ENCODE assay signal across 16 cellular contexts in genomic region chr12:49260165-49260564, GRCh38. TPM values are rescaled to one million over a fixed set of nuclear protein-coding genes. Genes with fewer than 3 reads are reported as not detected.
DNase-seq lines count a peak whose midpoint lies in the region; ATAC-seq and TF ChIP-seq lines count a peak whose summit lies in the region.
"Had no signal": no experiment of that assay in that cellular context is flagged by ENCODE, and none has a peak within 500 bp of the region (broad histone marks: within the 10 kb centered on the region; RNA-seq: fewer than 3 reads in every experiment).

No MANE protein-coding gene starts in this region.

- WGBS in body of pancreas, 2 donors = 67 to 79% methylated on average over 3 of the region's 3 CpGs
- 49 to 59% (median 53%) methylated on average over 3 of the region's 3 CpGs for WGBS in heart left ventricle, 4 donors

- no peaks in the 10 kb centered on the region for H4K20me1 ChIP-seq in PC-3 (ENCODE audit: low read length)

- peak overlapping the region; percentile 67 for H3K27ac Mint-ChIP-seq in dendritic cell treated with granulocyte-macrophage colony-stimulating factor and Interleukin-4, amounts not matched to agents 40 ng/mL and 50 ng/mL, for 4 days
- peak overlapping the region; percentile 81 for H3K27ac Mint-ChIP-seq in mesothelial cell of epicardium
- H3K27ac Mint-ChIP-seq: activated CD4-positive, alpha-beta memory T cell treated with anti-CD3 and anti-CD28 coated beads for 36 hours; T-cell had no signal

- H3K4me3 ChIP-seq in PC-3 (ENCODE audit: low read length) = peak overlapping the region; percentile 20
- no peak overlapping the region for H3K4me3 ChIP-seq in body of pancreas
- no peak overlapping the region for H3K4me3 ChIP-seq in heart left ventricle
- H3K4me3 ChIP-seq: dorsolateral prefrontal cortex had no signal

- BruUV-seq in PC-3 (replicated peaks; lab: Mats Ljungman, UMichigan) = no TSS peak

- POLR2A ChIA-PET in PC-3 (lab: Charles Lee; ENCODE audit: unreplicated experiment) = interaction anchor here (0.6 kb wide), 1 partner anchor 317 kb away, joined by 3 read pairs; no protein-coding TSS in a partner anchor

- no peaks in the 10 kb centered on the region for H3F3A ChIP-seq in PC-3 (ENCODE audit: low read length, unreplicated experiment)

- H3K4me1 ChIP-seq in PC-3 (ENCODE audit: insufficient read depth, low read length) (peaks cover 39% of the 10 kb centered on the region), body of pancreas (peaks cover 9% of the 10 kb centered on the region), heart left ventricle (peaks cover 0 to 49% (median 5%) of the 10 kb centered on the region in 12 donors)

- H3K27me3 ChIP-seq in PC-3 (ENCODE audit: low read length) (no peaks in the 10 kb centered on the region), body of pancreas (no peaks in the 10 kb centered on the region), heart left ventricle (no peaks in the 10 kb centered on the region)

- CTCF ChIA-PET in PC-3 (lab: Charles Lee) = interaction anchor here (0.9 to 1.3 kb wide), 2 partner anchors 25 to 128 kb away, joined by 3 to 10 read pairs; no protein-coding TSS in a partner anchor

- no peak overlapping the region for H2AFZ ChIP-seq in PC-3 (ENCODE audit: low read length)

- peaks cover 46% of the 10 kb centered on the region for H3K4me1 Mint-ChIP-seq in dendritic cell treated with granulocyte-macrophage colony-stimulating factor and Interleukin-4, amounts not matched to agents 40 ng/mL and 50 ng/mL, for 4 days (ENCODE audit: low read depth)
- peaks cover 15% of the 10 kb centered on the region for H3K4me1 Mint-ChIP-seq in mesothelial cell of epicardium

- H3K79me2 ChIP-seq in PC-3 (ENCODE audit: low read length) = peaks cover 36% of the 10 kb centered on the region

- H3K36me3 Mint-ChIP-seq in dendritic cell treated with granulocyte-macrophage colony-stimulating factor and Interleukin-4, amounts not matched to agents 40 ng/mL and 50 ng/mL, for 4 days (ENCODE audit: low read depth) = peaks cover 13% of the 10 kb centered on the region
- H3K36me3 Mint-ChIP-seq in mesothelial cell of epicardium = no peaks in the 10 kb centered on the region
- H3K36me3 Mint-ChIP-seq: T-cell had no signal

- TF ChIP-seq POLR2A in body of pancreas (IDR thresholded peaks at IDR 0.05) (no peak), heart left ventricle (IDR thresholded peaks at IDR 0.05) (no peak)

- no peaks in the 10 kb centered on the region for H3K27me3 Mint-ChIP-seq in dendritic cell treated with granulocyte-macrophage colony-stimulating factor and Interleukin-4, amounts not matched to agents 40 ng/mL and 50 ng/mL, for 4 days
- H3K27me3 Mint-ChIP-seq in mesothelial cell of epicardium (ENCODE audit: low read depth) = no peaks in the 10 kb centered on the region
- H3K27me3 Mint-ChIP-seq: activated CD4-positive, alpha-beta memory T cell treated with anti-CD3 and anti-CD28 coated beads for 36 hours; T-cell had no signal

- H3K9me3 ChIP-seq in PC-3 (ENCODE audit: low read length) = no peaks in the 10 kb centered on the region
- no peaks in the 10 kb centered on the region for H3K9me3 ChIP-seq in body of pancreas
- H3K9me3 ChIP-seq in heart left ventricle = no peaks in the 10 kb centered on the region

- in situ Hi-C loops in ACHN (cut with HindIII; ENCODE audit: low pct_ligation_motif_present, low pct_unique_long_range_greater_than_20kb, low sequenced_read_pairs) = no loop called here

- peak overlapping the region; percentile 68 for H3K27ac ChIP-seq in PC-3 (ENCODE audit: low read length)
- H3K27ac ChIP-seq in body of pancreas = no peak overlapping the region
- peak overlapping the region in 5 of 12 donors; percentile 4 to 51 (median 14) for H3K27ac ChIP-seq in heart left ventricle

- H3K9me3 Mint-ChIP-seq in dendritic cell treated with granulocyte-macrophage colony-stimulating factor and Interleukin-4, amounts not matched to agents 40 ng/mL and 50 ng/mL, for 4 days = no peaks in the 10 kb centered on the region
- H3K9me3 Mint-ChIP-seq in mesothelial cell of epicardium = no peaks in the 10 kb centered on the region
- H3K9me3 Mint-ChIP-seq: activated CD4-positive, alpha-beta memory T cell treated with anti-CD3 and anti-CD28 coated beads for 36 hours; T-cell had no signal

- intact Hi-C loops in PC-3 (cut with micrococcal nuclease) = no loop called here
- intact Hi-C loops in dendritic cell treated with granulocyte-macrophage colony-stimulating factor and Interleukin-4, amounts not matched to agents 40 ng/mL and 50 ng/mL, for 4 days (cut with micrococcal nuclease) = no loop called here
- intact Hi-C loops in body of pancreas (cut with DNase I) = no loop called here
- intact Hi-C loops in heart left ventricle (cut with DNase I) = no loop called here

- no peaks in the 10 kb centered on the region for H3K9me2 ChIP-seq in PC-3 (replicated peaks; ENCODE audit: low read length)

- H3K36me3 ChIP-seq in PC-3 (ENCODE audit: low read depth, low read length) (no peaks in the 10 kb centered on the region), body of pancreas (replicated peaks in 1 of 2; ENCODE audit: insufficient read depth in 1 of 2, low read depth in 2 of 2) (no peaks in the 10 kb centered on the region), heart left ventricle (peaks cover 0 to 6% (median 0%) of the 10 kb centered on the region in 9 donors)

- H3K9ac ChIP-seq in PC-3 (ENCODE audit: low read length) = peak overlapping the region; percentile 18

- TF ChIP-seq CTCF in PC-3 (conservative IDR thresholded peaks at IDR 0.05; ENCODE audit: low read depth, low read length) = no peak
- no peak for TF ChIP-seq CTCF in mesothelial cell of epicardium (IDR thresholded peaks at IDR 0.05; ENCODE audit: unreplicated experiment)
- TF ChIP-seq CTCF in body of pancreas (IDR thresholded peaks at IDR 0.05) = no peak
- no peak for TF ChIP-seq CTCF in heart left ventricle (IDR thresholded peaks at IDR 0.05)

- DNase-seq in ACHN (peak; percentile 67), PC-3 (peak; percentile 80), mesothelial cell of epicardium (ENCODE audit: low spot score in 2 of 2, unreplicated experiment in 2 of 2) (no peak), DMS153 treated with DMSO at 0.1 percent for 48 hours (lab: John Stamatoyannopoulos, UW; ENCODE audit: unreplicated experiment) (no peak), body of pancreas (no peak), heart left ventricle (no peak), SIG-M5 (lab: John Stamatoyannopoulos, UW) (no peak)
- DNase-seq: activated CD4-positive, alpha-beta memory T cell treated with anti-CD3 and anti-CD28 coated beads for 36 hours; activated naive CD4-positive, alpha-beta T cell treated with anti-CD3 and anti-CD28 coated beads, Interleukin-2, amount 50 U/mL, for 16 hours; DMS153; dorsolateral prefrontal cortex; NCI-H1694 treated with DMSO at 0.1 percent for 48 hours; small intestine; T-cell had no signal

- no peak overlapping the region for H3K4me3 Mint-ChIP-seq in dendritic cell treated with granulocyte-macrophage colony-stimulating factor and Interleukin-4, amounts not matched to agents 40 ng/mL and 50 ng/mL, for 4 days
- H3K4me3 Mint-ChIP-seq in mesothelial cell of epicardium = no peak overlapping the region
- H3K4me3 Mint-ChIP-seq: activated CD4-positive, alpha-beta memory T cell treated with anti-CD3 and anti-CD28 coated beads for 36 hours; T-cell had no signal

- peak overlapping the region; percentile 60 for H3K4me2 ChIP-seq in PC-3 (ENCODE audit: low read length)

- ATAC-seq in PC-3 (peak; percentile 32), body of pancreas (no peak), heart left ventricle (no peak)
- ATAC-seq: HepG2, T-cell had no signal

RNA-seq across cellular contexts. Expression of gene TUBA1C, which starts 4.7 kb away (rescaled TPM):
- total RNA-seq in PC-3 (2014; rRNA removed) = 1,285 and 1,376 TPM in 2 replicates
- total RNA-seq in mesothelial cell of epicardium = 120 to 123 TPM (median 122 TPM) in 3 replicates
- total RNA-seq in body of pancreas = 10 to 100 TPM; 32.6 to 39.2 TPM
- total RNA-seq in heart left ventricle = 100 to 1,000 TPM in 2 of 9 donors, 10 to 100 TPM in 7; 35.2 to 298 (median 68.8) TPM
- polyA plus RNA-seq in heart left ventricle = 100 to 1,000 TPM in 1 of 2 donors, 10 to 100 TPM in 1; 45.3 to 554 TPM

RNA-seq across cellular contexts. Expression of gene PRPH, which starts 34.8 kb away (rescaled TPM):
- total RNA-seq in PC-3 (2014; rRNA removed) (0.15 TPM in 1 of 2 replicates, not detected in the other), mesothelial cell of epicardium (0.38 TPM in 1 of 3 replicates, not detected in the others), body of pancreas (1 to 10 TPM in 1 of 2 donors, not detected in 1; 9.6 TPM), heart left ventricle (under 1 TPM in 4 of 9 donors, not detected in 5; 0.36 to 0.70 (median 0.54) TPM)
- polyA plus RNA-seq in heart left ventricle = under 1 TPM; 0.11 to 0.27 TPM
- total RNA-seq: activated CD4-positive, alpha-beta memory T cell treated with anti-CD3 and anti-CD28 coated beads for 36 hours; HepG2; T-cell had no signal

Comparison
In these comparisons a context has a peak if more than half of its experiments do, and no peak if none do; other contexts are left out.
1. DNase-seq: peak in ACHN (single experiment) and PC-3 (single experiment); none in mesothelial cell of epicardium (0 of 2), DMS153 treated with DMSO at 0.1 percent for 48 hours (single experiment), body of pancreas (0 of 4), heart left ventricle (0 of 5) and SIG-M5 (single experiment).